Comparison of ENCODE assay signal across 12 cellular contexts in the genomic region with DNA sequence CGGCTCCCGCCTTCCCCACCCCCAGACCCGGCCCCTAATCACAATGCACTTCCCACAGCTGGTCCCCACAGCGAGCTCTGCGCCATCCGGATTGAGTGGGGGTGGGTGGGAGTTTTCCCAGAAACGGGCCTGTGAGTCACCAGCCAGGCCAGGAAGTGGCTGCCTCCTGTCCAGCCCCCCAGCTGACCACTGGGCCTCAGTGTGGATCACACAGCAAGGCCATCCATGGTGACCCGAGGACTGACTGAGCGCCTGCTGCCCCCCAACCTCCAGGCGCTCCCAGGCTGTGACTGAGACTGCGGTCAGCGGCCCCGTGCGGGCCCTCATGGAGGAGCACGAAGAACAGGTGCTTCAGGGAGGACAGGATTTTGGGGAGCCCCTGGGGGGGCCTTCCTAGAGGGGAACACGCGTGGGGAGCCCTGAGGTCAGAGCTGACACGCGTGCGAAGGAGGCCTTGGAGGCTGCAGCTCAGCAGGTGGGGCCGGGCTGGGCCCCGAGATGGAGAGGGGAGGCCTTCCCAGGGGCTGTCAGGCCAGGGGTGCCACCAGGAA. TPM values are rescaled to one million over a fixed set of nuclear protein-coding genes. Genes with fewer than 3 reads are reported as not detected.
DNase-seq lines count a peak whose midpoint lies in the region; ATAC-seq and TF ChIP-seq lines count a peak whose summit lies in the region.
"Had no signal": no experiment of that assay in that cellular context is flagged by ENCODE, and none has a peak within 500 bp of the region (broad histone marks: within the 10 kb centered on the region; RNA-seq: fewer than 3 reads in every experiment).

No MANE protein-coding gene starts in this region.

- TF ChIP-seq CTCF in psoas muscle (IDR thresholded peaks at IDR 0.05), result no peak

- H3K4me1 ChIP-seq in BLaER1 (peaks cover 66% of the 10 kb centered on the region), psoas muscle (no peaks in the 10 kb centered on the region)

- peak overlapping the region; percentile 35; the same call in 1 of the 2 replicates for H3K27ac ChIP-seq in BLaER1
- H3K27ac ChIP-seq in psoas muscle, result peak overlapping the region; percentile 55
- H3K27ac ChIP-seq: adrenal gland had no signal

- 0 out of 2 replicates have a peak overlapping the region, but pooled peaks have one; percentile 91 for H3K4me2 ChIP-seq in BLaER1

- 72 to 81% (median 81%) methylated on average over 19 to 22 of the region's 22 CpGs for WGBS in psoas muscle, 3 donors

- intact Hi-C loops in psoas muscle (cut with DNase I), result no loop called here

- H3K36me3 ChIP-seq in BLaER1, result no peaks in the 10 kb centered on the region
- no peaks in the 10 kb centered on the region for H3K36me3 ChIP-seq in psoas muscle (ENCODE audit: insufficient read depth in 1 of 2, low read depth in 1 of 2)
- H3K36me3 ChIP-seq: adrenal gland had no signal

- H3K9ac ChIP-seq in BLaER1, result no peak overlapping the region

- no peaks in the 10 kb centered on the region for H3K27me3 ChIP-seq in BLaER1
- peaks cover 0 to 7% (median 7%) of the 10 kb centered on the region in 3 donors for H3K27me3 ChIP-seq in psoas muscle (ENCODE audit: insufficient read depth in 3 of 3, low read length in 2 of 3)
- H3K27me3 ChIP-seq: adrenal gland had no signal

- H3K9me3 ChIP-seq in BLaER1, result no peaks in the 10 kb centered on the region
- no peaks in the 10 kb centered on the region for H3K9me3 ChIP-seq in psoas muscle
- H3K9me3 ChIP-seq: adrenal gland had no signal

- ATAC-seq in SK-N-SH treated with all-trans-retinoic acid at 6 μM for 48 hours, result peak; percentile 79
- peak; percentile 31 to 66 (median 45) for ATAC-seq in psoas muscle
- ATAC-seq in GM18868 (IDR thresholded peaks at IDR 0.05; ENCODE audit: unreplicated experiment), result no peak

- DNase-seq in glomerular endothelial cell (ENCODE audit: extremely low read depth, low read depth, low spot score), result peak; percentile 56
- DNase-seq in psoas muscle, result no peak
- DNase-seq in NCI-H446 treated with DMSO at 0.1 percent for 48 hours (lab: John Stamatoyannopoulos, UW), result no peak
- DNase-seq in activated CD4-positive, CD25-positive, alpha-beta regulatory T cell treated with anti-CD3 and anti-CD28 coated beads, Interleukin-2, amount 50 U/mL, for 72 hours, result no peak
- DNase-seq in DMS79 (lab: John Stamatoyannopoulos, UW), result no peak
- DNase-seq: activated CD4-positive, alpha-beta T cell treated with anti-CD3 and anti-CD28 coated beads, Interleukin-2, amount 10 ng/mL, durations not matched to agents 7 days and 5 days; adrenal gland; SHP77; stimulated activated CD4-positive, alpha-beta T cell treated with anti-CD3 and anti-CD28 coated beads, Interleukin-4, amount 100 ng/mL, for 4 hours had no signal

- H3K4me3 ChIP-seq in BLaER1 (no peak overlapping the region), psoas muscle (no peak overlapping the region)
- H3K4me3 ChIP-seq: adrenal gland had no signal

- H4K20me1 ChIP-seq in BLaER1, result no peaks in the 10 kb centered on the region

TF ChIP-seq in SK-N-SH treated with all-trans-retinoic acid at 6 μM for 48 hours, 23 proteins besides CTCF, POLR2A, EP300 and RAD21:
- no peak for TF ChIP-seq OSR1 (CRISPR knock-in tag; IDR thresholded peaks at IDR 0.05)
- no peak for TF ChIP-seq PPARA (CRISPR knock-in tag; IDR thresholded peaks at IDR 0.05; ENCODE audit: borderline replicate concordance)
- TF ChIP-seq ZFP3 (CRISPR knock-in tag; IDR thresholded peaks at IDR 0.05), result 0 out of 2 replicates have a peak, but pooled peaks have one; percentile 21

RNA-seq across cellular contexts. Expression of a gene that starts 48.3 kb away (rescaled TPM):
- 712 and 917 TPM in 2 replicates for total RNA-seq in glomerular endothelial cell
- total RNA-seq in psoas muscle, result 10 to 100 TPM; 47.0 to 55.3 (median 48.8) TPM
- polyA plus RNA-seq in psoas muscle, result 10 to 100 TPM; 34.7 to 73.4 (median 48.4) TPM

Comparison
In these comparisons a context has a peak if more than half of its experiments do, and no peak if none do; other contexts are left out.
1. RNA of a gene that starts 48.3 kb away (total RNA-seq): 712 to 917 TPM in glomerular endothelial cell; 47.0 to 55.3 TPM in psoas muscle; every median in the first group is over 10 times any median in the second.